Comparison of ENCODE assay signal across 9 cellular contexts in genomic region chr17:59370580-59371299, GRCh38. TPM values are rescaled to one million over a fixed set of nuclear protein-coding genes. Genes with fewer than 3 reads are reported as not detected.
DNase-seq lines count a peak whose midpoint lies in the region; ATAC-seq lines count a peak whose summit lies in the region.
"Had no signal": no experiment of that assay in that cellular context is flagged by ENCODE, and none has a peak within 500 bp of the region (broad histone marks: within the 10 kb centered on the region; RNA-seq: fewer than 3 reads in every experiment).

No MANE protein-coding gene starts in this region.

- H3K9me3 Mint-ChIP-seq in T-cell, result no peaks in the 10 kb centered on the region

- ATAC-seq in T-cell (replicated peaks in 1 of 4) (no peak), left ventricle myocardium superior (peak; percentile 2), HG02885 (IDR thresholded peaks at IDR 0.05; ENCODE audit: poor library complexity, unreplicated experiment) (no peak), HG03045 (IDR thresholded peaks at IDR 0.05; ENCODE audit: unreplicated experiment) (no peak), esophagus mucosa (no peak)
- ATAC-seq: Panc1 had no signal

- CTCF ChIA-PET in T-cell (lab: Charles Lee), result interaction anchor here in 1 of 2 donors (0.6 kb wide), 1 partner anchor 92 kb away, joined by 3 read pairs; no protein-coding TSS in a partner anchor

- intact Hi-C loops in left ventricle myocardium superior (cut with micrococcal nuclease), result no loop called here

- H3K27me3 Mint-ChIP-seq in T-cell, result no peaks in the 10 kb centered on the region

- POLR2A ChIA-PET in T-cell (lab: Charles Lee), result no interaction called here

- DNase-seq in ELF-1 (ENCODE audit: low read depth, low spot score) (peak; percentile 25), T-cell (no peak), left ventricle myocardium superior (no peak), retina (peak; percentile 71)
- no peak for DNase-seq in activated naive CD4-positive, alpha-beta T cell treated with anti-CD3 and anti-CD28 coated beads, Interleukin-2, amount 50 U/mL, for 16 hours

- peak overlapping the region in 1 of 3 donors; percentile 64 for H3K4me3 Mint-ChIP-seq in T-cell

- peaks cover 16% of the 10 kb centered on the region for H3K36me3 Mint-ChIP-seq in T-cell

- H3K4me1 Mint-ChIP-seq in T-cell, result peaks cover 79 to 92% (median 89%) of the 10 kb centered on the region in 3 donors

- H3K27ac Mint-ChIP-seq in T-cell, result peak overlapping the region; percentile 44 to 94

RNA-seq across cellular contexts. Expression of gene YPEL2, which starts 39.3 kb away (rescaled TPM):
- total RNA-seq in T-cell (10 to 100 TPM; 29.7 to 58.5 (median 52.0) TPM), left ventricle myocardium superior (38.9 TPM), esophagus mucosa (5.7 TPM)

Comparison
In these comparisons a context has a peak if more than half of its experiments do, and no peak if none do; other contexts are left out.
1. DNase-seq: peak in ELF-1 (single experiment) and retina (single experiment); none in T-cell (0 of 34), left ventricle myocardium superior (single experiment) and activated naive CD4-positive, alpha-beta T cell treated with anti-CD3 and anti-CD28 coated beads, Interleukin-2, amount 50 U/mL, for 16 hours (single experiment).